ENCODE assay signal across 1 cellular context in genomic region chr1:108016451-108016920, GRCh38.
TF ChIP-seq lines count a peak whose summit lies in the region.

No MANE protein-coding gene starts in this region.

TF ChIP-seq in HEK293, 187 proteins besides CTCF, POLR2A, EP300 and RAD21 (continued from another document):
- peak; percentile 42; the same call in 1 of the 2 replicates for TF ChIP-seq ZNF518A (tag by site-specific recombination; conservative IDR thresholded peaks at IDR 0.05; ENCODE audit: low read depth)
- peak; percentile 50; the same call in 1 of the 2 replicates for TF ChIP-seq FEZF1 (tag by site-specific recombination; IDR thresholded peaks at IDR 0.05)
- TF ChIP-seq ZNF692 (tag by site-specific recombination; IDR thresholded peaks at IDR 0.05) = no peak
- peak; percentile 46; the same call in 1 of the 2 replicates for TF ChIP-seq ZBTB17 (tag by site-specific recombination; IDR thresholded peaks at IDR 0.05)
- TF ChIP-seq ZNF600 (tag by site-specific recombination; IDR thresholded peaks at IDR 0.05) = peak; percentile 59; the same call in 1 of the 2 replicates
- peak; percentile 47 for TF ChIP-seq GLIS1 (tag by site-specific recombination; IDR thresholded peaks at IDR 0.05)
- TF ChIP-seq ZNF792 (tag by site-specific recombination; IDR thresholded peaks at IDR 0.05) = no peak
- 0 out of 2 replicates have a peak, but pooled peaks have one; percentile 44 for TF ChIP-seq ZNF580 (tag by site-specific recombination; IDR thresholded peaks at IDR 0.05)
- peak; percentile 62; the same call in 1 of the 2 replicates for TF ChIP-seq OSR2 (tag by site-specific recombination; IDR thresholded peaks at IDR 0.05)
- peak; percentile 51; the same call in 1 of the 2 replicates for TF ChIP-seq ZNF394 (tag by site-specific recombination; IDR thresholded peaks at IDR 0.05; ENCODE audit: borderline replicate concordance)
- TF ChIP-seq ZNF184 (tag by site-specific recombination; IDR thresholded peaks at IDR 0.05) = peak; percentile 88
- no peak for TF ChIP-seq ZNF561 (tag by site-specific recombination; IDR thresholded peaks at IDR 0.05; ENCODE audit: borderline replicate concordance)
- TF ChIP-seq IKZF3 (tag by site-specific recombination; IDR thresholded peaks at IDR 0.05) = 0 out of 2 replicates have a peak, but pooled peaks have one; percentile 15
- TF ChIP-seq SP7 (tag by site-specific recombination; IDR thresholded peaks at IDR 0.05) = peak; percentile 98
- no peak for TF ChIP-seq ZNF449 (tag by site-specific recombination; IDR thresholded peaks at IDR 0.05)
- 0 out of 2 replicates have a peak, but pooled peaks have one; percentile 40 for TF ChIP-seq INSM2 (tag by site-specific recombination; IDR thresholded peaks at IDR 0.05)
- TF ChIP-seq ZNF660 (tag by site-specific recombination; IDR thresholded peaks at IDR 0.05) = 0 out of 2 replicates have a peak, but pooled peaks have one; percentile 60
- peak; percentile 85 for TF ChIP-seq PRDM10 (tag by site-specific recombination; IDR thresholded peaks at IDR 0.05)
- TF ChIP-seq ZNF266 (tag by site-specific recombination; IDR thresholded peaks at IDR 0.05; ENCODE audit: low read depth) = no peak
- peak; percentile 70; the same call in 1 of the 2 replicates for TF ChIP-seq ZEB2 (tag by site-specific recombination; IDR thresholded peaks at IDR 0.05)
- TF ChIP-seq PRDM1 (tag by site-specific recombination; IDR thresholded peaks at IDR 0.05) = peak; percentile 68
- TF ChIP-seq GLI2 (tag by site-specific recombination; IDR thresholded peaks at IDR 0.05; ENCODE audit: borderline replicate concordance, low read depth) = 0 out of 2 replicates have a peak, but pooled peaks have one; percentile 20
